Comparison of ENCODE assay signal across 21 cellular contexts in the genomic region with DNA sequence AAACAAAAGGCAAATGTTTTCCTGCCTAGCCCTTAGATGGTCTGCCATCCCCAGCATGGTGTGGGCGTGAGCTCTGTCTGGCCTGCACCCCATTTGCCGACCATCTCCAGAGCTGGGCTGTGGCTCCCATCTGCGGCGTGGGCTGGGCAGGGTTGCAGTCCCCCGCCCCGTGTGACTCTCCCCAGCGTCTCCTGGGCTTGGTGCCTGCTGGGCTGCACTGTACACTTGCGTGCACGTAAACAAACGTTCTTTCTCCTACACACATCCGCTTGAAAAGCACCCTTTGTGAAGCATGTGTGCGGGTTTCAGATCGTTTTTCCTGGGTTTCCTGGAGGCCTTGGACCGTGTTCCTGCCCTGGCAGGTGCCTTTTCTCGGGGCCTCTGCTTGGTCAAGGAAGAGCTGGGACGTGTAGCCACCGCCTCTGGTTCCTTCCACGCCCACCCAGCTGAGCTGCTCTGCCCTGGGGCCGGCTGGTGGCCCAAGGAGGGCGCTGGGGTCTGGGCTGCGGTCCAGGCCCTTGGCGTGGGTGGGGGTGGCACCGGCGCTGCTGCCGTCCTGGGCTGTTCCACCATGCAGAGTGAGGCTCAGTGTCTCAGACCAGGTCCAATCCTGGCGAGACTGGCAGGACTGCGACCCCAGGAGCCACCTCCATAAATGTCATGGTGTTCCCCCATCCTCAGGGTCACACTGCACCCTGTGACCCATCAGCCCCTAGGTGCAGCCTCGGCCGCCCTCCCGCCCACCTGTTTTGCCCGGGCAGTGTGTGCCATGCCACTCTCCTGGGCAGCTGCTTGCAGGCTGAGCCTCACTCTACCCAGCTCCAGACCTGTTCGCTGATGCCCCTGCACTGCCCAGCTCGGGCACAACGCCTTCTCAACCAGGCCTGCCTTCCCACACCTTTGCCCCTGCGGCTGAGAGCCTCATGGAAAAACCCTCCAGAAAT. TPM values are rescaled to one million over a fixed set of nuclear protein-coding genes. Genes with fewer than 3 reads are reported as not detected.
DNase-seq lines count a peak whose midpoint lies in the region; ATAC-seq lines count a peak whose summit lies in the region.
"Had no signal": no experiment of that assay in that cellular context is flagged by ENCODE, and none has a peak within 500 bp of the region (broad histone marks: within the 10 kb centered on the region; RNA-seq: fewer than 3 reads in every experiment).

No MANE protein-coding gene starts in this region.

- no peaks in the 10 kb centered on the region for H3K9me3 Mint-ChIP-seq in IgD-negative memory B cell
- no peaks in the 10 kb centered on the region for H3K9me3 Mint-ChIP-seq in stimulated activated memory B cell treated with anti-CD40 and anti-IgM and Interleukin-4, amounts not matched to agents 10 μg/mL and 1 μg/mL and 100 μg/mL, for 72 hours
- H3K9me3 Mint-ChIP-seq: activated naive CD8-positive, alpha-beta T cell treated with anti-CD3 and anti-CD28 coated beads for 36 hours; T-cell had no signal

- in situ Hi-C loops in ACHN (cut with HindIII; ENCODE audit: low pct_ligation_motif_present, low pct_unique_long_range_greater_than_20kb, low sequenced_read_pairs), result no loop called here

- peak overlapping the region; percentile 74 for H3K27ac ChIP-seq in angular gyrus (ENCODE audit: low read depth, low read length)
- H3K27ac ChIP-seq: C4-2B, pancreas, thyroid gland had no signal

- DNase-seq in inferior parietal cortex (ENCODE audit: extremely low spot score) (peak; percentile 52), LoVo (ENCODE audit: low spot score) (no peak), ACHN (no peak)
- DNase-seq: activated CD4-positive, alpha-beta T cell treated with anti-CD3 and anti-CD28 coated beads, Interleukin-2, amount 50 U/mL, for 4 hours; activated naive CD8-positive, alpha-beta T cell treated with anti-CD3 and anti-CD28 coated beads for 36 hours; activated T-cell treated with anti-CD3 and anti-CD28 coated beads, Interleukin-2, amount 50 U/mL, for 1 hour; DND-41; effector CD8-positive, alpha-beta T cell; Kasumi-1; left colon; NCI-H1105 treated with DMSO at 0.1 percent for 48 hours; NCI-H2171; NCI-H774; pancreas; T-cell; thyroid gland had no signal

- no peaks in the 10 kb centered on the region for H3K27me3 Mint-ChIP-seq in IgD-negative memory B cell
- no peaks in the 10 kb centered on the region for H3K27me3 Mint-ChIP-seq in stimulated activated memory B cell treated with anti-CD40 and anti-IgM and Interleukin-4, amounts not matched to agents 10 μg/mL and 1 μg/mL and 100 μg/mL, for 72 hours
- H3K27me3 Mint-ChIP-seq: activated naive CD8-positive, alpha-beta T cell treated with anti-CD3 and anti-CD28 coated beads for 36 hours; T-cell had no signal

- peak overlapping the region in 3 of 4 donors; percentile 2 to 60 (median 33) for H3K4me3 Mint-ChIP-seq in IgD-negative memory B cell
- H3K4me3 Mint-ChIP-seq in stimulated activated memory B cell treated with anti-CD40 and anti-IgM and Interleukin-4, amounts not matched to agents 10 μg/mL and 1 μg/mL and 100 μg/mL, for 72 hours, result no peak overlapping the region
- H3K4me3 Mint-ChIP-seq: activated naive CD8-positive, alpha-beta T cell treated with anti-CD3 and anti-CD28 coated beads for 36 hours; T-cell had no signal

- H3K36me3 Mint-ChIP-seq in IgD-negative memory B cell, result peaks cover 2% of the 10 kb centered on the region
- H3K36me3 Mint-ChIP-seq in stimulated activated memory B cell treated with anti-CD40 and anti-IgM and Interleukin-4, amounts not matched to agents 10 μg/mL and 1 μg/mL and 100 μg/mL, for 72 hours, result peaks cover 34% of the 10 kb centered on the region

- peak overlapping the region; percentile 71 to 99 (median 81) for H3K27ac Mint-ChIP-seq in IgD-negative memory B cell
- peak overlapping the region; percentile 40 for H3K27ac Mint-ChIP-seq in stimulated activated memory B cell treated with anti-CD40 and anti-IgM and Interleukin-4, amounts not matched to agents 10 μg/mL and 1 μg/mL and 100 μg/mL, for 72 hours
- H3K27ac Mint-ChIP-seq: T-cell had no signal

- no peak for ATAC-seq in stimulated activated memory B cell treated with anti-CD40 and anti-IgM and Interleukin-4, amounts not matched to agents 10 μg/mL and 1 μg/mL and 100 μg/mL, for 72 hours
- no peak for ATAC-seq in GM18870 (IDR thresholded peaks at IDR 0.05; ENCODE audit: unreplicated experiment)
- ATAC-seq: left colon had no signal

- H3K4me1 Mint-ChIP-seq in IgD-negative memory B cell, result peaks cover 6 to 12% (median 7%) of the 10 kb centered on the region in 3 donors
- H3K4me1 Mint-ChIP-seq in stimulated activated memory B cell treated with anti-CD40 and anti-IgM and Interleukin-4, amounts not matched to agents 10 μg/mL and 1 μg/mL and 100 μg/mL, for 72 hours, result peaks cover 10% of the 10 kb centered on the region
- H3K4me1 Mint-ChIP-seq: activated naive CD8-positive, alpha-beta T cell treated with anti-CD3 and anti-CD28 coated beads for 36 hours; T-cell had no signal

RNA-seq across cellular contexts. Expression of a gene that starts 9.9 kb away (rescaled TPM):
- 26.0 TPM for polyA plus RNA-seq in IgD-negative memory B cell

RNA-seq across cellular contexts. Expression of a gene that starts 14.1 kb away (rescaled TPM):
- 165 TPM for polyA plus RNA-seq in IgD-negative memory B cell

RNA-seq across cellular contexts. Expression of a gene that starts 28.1 kb away (rescaled TPM):
- 116 TPM for polyA plus RNA-seq in IgD-negative memory B cell

RNA-seq across cellular contexts. Expression of a gene that starts 28.2 kb away (rescaled TPM):
- 55.9 TPM for polyA plus RNA-seq in IgD-negative memory B cell
